23 cellular contexts compared by ENCODE assay signal in the genomic region with DNA sequence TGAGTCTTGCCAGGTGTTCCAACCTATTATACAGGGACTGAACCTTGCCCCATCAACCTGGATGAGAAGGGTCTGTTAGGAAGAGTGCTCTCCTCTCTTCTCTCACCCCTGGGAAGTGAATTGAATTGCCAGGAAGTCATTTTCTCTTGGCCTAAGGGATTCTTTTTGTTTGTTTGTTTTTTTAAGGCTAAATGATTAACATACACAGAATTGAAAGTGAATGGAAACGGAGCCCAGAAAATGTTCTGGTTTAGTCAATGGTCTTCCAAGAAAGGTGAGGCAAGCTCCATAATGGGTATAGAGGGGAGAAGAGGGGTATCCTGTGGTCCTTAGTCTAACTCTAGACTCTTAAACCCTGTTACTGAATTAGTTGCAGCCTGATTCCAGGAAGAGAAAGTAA.
"Had no signal": no experiment of that assay in that cellular context is flagged by ENCODE, and none has a peak within 500 bp of the region (broad histone marks: within the 10 kb centered on the region; RNA-seq: fewer than 3 reads in every experiment).

No MANE protein-coding gene starts in this region.

- DNase-seq: IMR-90, Karpas-422, KG1, MG63, NCI-H1092, NCI-H1105 treated with DMSO at 0.1 percent for 48 hours, NCI-H1417 treated with DMSO at 0.1 percent for 48 hours, NCI-H146, NCI-H1694 treated with DMSO at 0.1 percent for 48 hours, NCI-H1930, NCI-H2081, NCI-H2107, NCI-H2171 treated with DMSO at 0.1 percent for 48 hours, NCI-H345, NCI-H446 treated with DMSO at 0.1 percent for 48 hours, NCI-H510A treated with DMSO at 0.1 percent for 48 hours, NCI-H526 treated with DMSO at 0.1 percent for 48 hours, NCI-H748 treated with DMSO at 0.1 percent for 48 hours, PC-3, SHP77, SK-N-SH, T-helper 1 cell had no signal

- ATAC-seq: Panc1, PC-3 had no signal
